9 cellular contexts compared by ENCODE assay signal in the genomic region with DNA sequence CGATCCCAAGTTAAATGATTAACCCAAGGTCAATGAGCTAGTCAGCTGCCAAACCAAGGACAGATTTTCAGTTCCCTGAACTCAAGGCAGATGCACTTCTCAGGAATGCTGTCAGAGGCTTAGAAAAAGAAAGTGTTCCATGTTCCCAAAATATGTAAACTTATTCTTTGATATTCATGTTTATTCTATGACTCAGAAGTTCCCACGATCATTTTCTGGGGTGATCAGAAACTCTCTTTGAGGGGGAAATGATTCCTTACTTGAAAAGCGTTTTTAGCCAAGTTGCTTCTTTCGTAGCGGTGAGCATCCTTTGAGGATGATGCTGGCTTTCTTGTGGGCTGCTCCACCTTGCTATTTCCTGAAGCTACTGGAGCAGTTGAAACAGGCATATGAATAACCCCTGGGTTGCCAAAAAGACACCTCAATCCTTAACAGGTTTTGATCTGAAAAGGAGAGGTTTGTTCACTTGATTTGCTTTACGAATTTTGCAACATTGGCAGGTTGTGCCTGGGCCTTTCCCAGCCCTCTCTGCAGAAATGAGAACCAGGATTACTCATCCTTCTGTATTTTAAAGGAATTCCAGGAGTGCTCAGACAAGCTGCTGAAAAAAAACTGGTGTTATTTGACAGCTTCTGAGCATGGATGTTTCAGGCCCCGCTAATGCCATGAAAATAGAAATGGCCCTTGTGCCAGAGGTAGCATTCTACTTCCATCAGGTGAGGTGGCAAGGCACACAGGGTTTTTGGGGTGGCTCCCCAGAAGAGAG.
DNase-seq lines count a peak whose midpoint lies in the region; ATAC-seq and TF ChIP-seq lines count a peak whose summit lies in the region.
"Had no signal": no experiment of that assay in that cellular context is flagged by ENCODE, and none has a peak within 500 bp of the region (broad histone marks: within the 10 kb centered on the region; RNA-seq: fewer than 3 reads in every experiment).

No MANE protein-coding gene starts in this region.

- H3K4me3 ChIP-seq in neuronal stem cell (ENCODE audit: low read length in 2 of 2) (no peak overlapping the region), Peyer's patch (no peak overlapping the region)

- no peak overlapping the region for H2BK12ac ChIP-seq in neuronal stem cell (ENCODE audit: low read length)

- H3K9me3 ChIP-seq in neuronal stem cell (replicated peaks in 1 of 2; ENCODE audit: control insufficient read depth in 2 of 2, insufficient read depth in 1 of 2, low read depth in 1 of 2, low read length in 2 of 2) = no peaks in the 10 kb centered on the region
- no peaks in the 10 kb centered on the region for H3K9me3 ChIP-seq in Peyer's patch

- no peak overlapping the region for H3K9ac ChIP-seq in neuronal stem cell (ENCODE audit: low read depth, low read length, poor library complexity)

- no peaks in the 10 kb centered on the region for H3K9me3 Mint-ChIP-seq in type B pancreatic cell
- H3K9me3 Mint-ChIP-seq: memory B cell had no signal

- H4K8ac ChIP-seq in neuronal stem cell (ENCODE audit: low read depth, low read length) = no peak overlapping the region

- no peak overlapping the region for H2BK5ac ChIP-seq in neuronal stem cell (ENCODE audit: low read length)

- no peak for ATAC-seq in GM18858 (IDR thresholded peaks at IDR 0.05; ENCODE audit: unreplicated experiment)

- no peak overlapping the region for H2AK5ac ChIP-seq in neuronal stem cell (ENCODE audit: low read depth, low read length)

- no CpG with 5 or more reads among the region's 7 CpGs for WGBS in neuronal stem cell (ENCODE audit: extremely low coverage in 2 of 2, insufficient read length in 2 of 2, insufficient replicate concordance in 1 of 2), 2 donors

- H3K4me1 Mint-ChIP-seq in type B pancreatic cell (ENCODE audit: unreplicated experiment) = peaks cover 37% of the 10 kb centered on the region

- peak overlapping the region; percentile 67 for H3K27ac ChIP-seq in epithelial cell of prostate
- peak overlapping the region; percentile 8 for H3K27ac ChIP-seq in neuronal stem cell (replicated peaks; ENCODE audit: low read length)
- peak overlapping the region in 1 of 4 donors; percentile 18 for H3K27ac ChIP-seq in Peyer's patch

- H3K4me1 ChIP-seq in neuronal stem cell (ENCODE audit: control insufficient read depth in 2 of 2, insufficient read depth in 1 of 2, low read depth in 1 of 2, low read length in 2 of 2) (peaks cover 0 to 10% of the 10 kb centered on the region in 2 donors), Peyer's patch (peaks cover 0 to 11% (median 8%) of the 10 kb centered on the region in 4 donors)

- H2BK15ac ChIP-seq in neuronal stem cell (ENCODE audit: low read length) = no peak overlapping the region

- peaks cover 21% of the 10 kb centered on the region for H3K27me3 Mint-ChIP-seq in type B pancreatic cell
- H3K27me3 Mint-ChIP-seq: memory B cell had no signal

- H3K4ac ChIP-seq in neuronal stem cell (ENCODE audit: low read length) = no peak overlapping the region

- H3K79me1 ChIP-seq in neuronal stem cell (ENCODE audit: low read depth, low read length) = no peaks in the 10 kb centered on the region

- H3K36me3 Mint-ChIP-seq in type B pancreatic cell = no peaks in the 10 kb centered on the region
- H3K36me3 Mint-ChIP-seq: memory B cell had no signal

- H3K27ac Mint-ChIP-seq in type B pancreatic cell = no peak overlapping the region
- H3K27ac Mint-ChIP-seq: memory B cell had no signal

- H3K27me3 ChIP-seq in neuronal stem cell (ENCODE audit: control insufficient read depth in 3 of 3, insufficient read depth in 3 of 3, low read depth in 1 of 3, low read length in 3 of 3) (peaks cover 0 to 43% (median 7%) of the 10 kb centered on the region in 3 experiments), Peyer's patch (no peaks in the 10 kb centered on the region)

- no peak overlapping the region for H3K4me2 ChIP-seq in neuronal stem cell (ENCODE audit: insufficient read depth, low read length, poor library complexity, severe bottlenecking)

- no peak overlapping the region for H2AFZ ChIP-seq in neuronal stem cell (ENCODE audit: low read length)

- peak; percentile 62 for DNase-seq in Daoy (ENCODE audit: low read depth)
- peak; percentile 54 for DNase-seq in RPMI7951 (ENCODE audit: low read depth)
- DNase-seq in epithelial cell of prostate (ENCODE audit: low read depth, low spot score) = no peak
- DNase-seq in neuronal stem cell (ENCODE audit: low spot score) = no peak
- DNase-seq in type B pancreatic cell (ENCODE audit: extremely low spot score, unreplicated experiment) = no peak
- no peak for DNase-seq in Peyer's patch
- no peak for DNase-seq in NCI-H1092 treated with DMSO at 0.1 percent for 48 hours (lab: John Stamatoyannopoulos, UW)

- no peak overlapping the region for H3K14ac ChIP-seq in neuronal stem cell (ENCODE audit: low read length)

- no peak for TF ChIP-seq POLR2A in Peyer's patch (IDR thresholded peaks at IDR 0.05)

- H3K4me3 Mint-ChIP-seq in type B pancreatic cell = no peak overlapping the region
- H3K4me3 Mint-ChIP-seq: memory B cell had no signal

- H2BK120ac ChIP-seq in neuronal stem cell (ENCODE audit: low read depth, low read length) = no peak overlapping the region

- TF ChIP-seq CTCF in type B pancreatic cell (conservative IDR thresholded peaks at IDR 0.05) = no peak
- no peak for TF ChIP-seq CTCF in Peyer's patch (IDR thresholded peaks at IDR 0.05)

- H4K91ac ChIP-seq in neuronal stem cell (ENCODE audit: low read depth, low read length, poor library complexity) = peak overlapping the region; percentile 56

- H3K36me3 ChIP-seq in neuronal stem cell (replicated peaks in 1 of 2; ENCODE audit: control insufficient read depth in 2 of 2, insufficient read depth in 2 of 2, low read length in 2 of 2) = no peaks in the 10 kb centered on the region
- no peaks in the 10 kb centered on the region for H3K36me3 ChIP-seq in Peyer's patch

- H3K18ac ChIP-seq in neuronal stem cell (ENCODE audit: low read length) = no peak overlapping the region

- H3K23ac ChIP-seq in neuronal stem cell (ENCODE audit: low read depth, low read length, poor library complexity) = no peak overlapping the region

Comparison
In these comparisons a context has a peak if more than half of its experiments do, and no peak if none do; other contexts are left out.
1. DNase-seq: peak in Daoy (single experiment) and RPMI7951 (single experiment); none in epithelial cell of prostate (single experiment), neuronal stem cell (single experiment), type B pancreatic cell (single experiment), Peyer's patch (0 of 3) and NCI-H1092 treated with DMSO at 0.1 percent for 48 hours (single experiment).